Comparison of ENCODE assay signal across 23 cellular contexts in the genomic region with DNA sequence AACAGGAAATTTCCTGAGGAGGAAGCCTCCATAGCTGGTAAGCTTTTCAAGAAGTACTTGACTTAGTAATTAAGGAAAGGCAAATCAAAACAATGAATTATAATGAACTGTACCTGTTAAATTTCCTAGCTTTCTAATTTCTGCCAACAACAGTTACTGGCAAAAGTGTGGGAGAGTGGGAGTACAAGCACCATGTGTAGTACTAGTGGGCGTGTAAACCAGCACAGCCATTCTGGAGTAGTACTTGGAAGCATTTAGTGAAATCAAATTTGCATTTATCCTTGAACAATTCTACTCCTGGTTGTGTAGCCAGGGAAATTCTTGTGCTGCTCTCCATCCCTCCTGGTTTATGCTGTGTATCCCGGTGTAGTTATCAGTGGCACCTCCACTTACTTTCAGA.
"Had no signal": no experiment of that assay in that cellular context is flagged by ENCODE, and none has a peak within 500 bp of the region (broad histone marks: within the 10 kb centered on the region; RNA-seq: fewer than 3 reads in every experiment).

No MANE protein-coding gene starts in this region.

- H3K27me3 ChIP-seq: colonic mucosa had no signal

- H3K4me3 ChIP-seq: colonic mucosa, esophagus squamous epithelium, gastrocnemius medialis, heart right ventricle, left lung, lower lobe of right lung, mucosa of descending colon had no signal

- H3K27ac ChIP-seq: colonic mucosa, epithelial cell of prostate, esophagus squamous epithelium, gastrocnemius medialis, heart right ventricle, left lung, lower lobe of right lung had no signal

- H3K36me3 ChIP-seq: colonic mucosa, esophagus squamous epithelium, gastrocnemius medialis, heart right ventricle, left lung, lower lobe of right lung had no signal

- H3K9me3 ChIP-seq: colonic mucosa, esophagus squamous epithelium, gastrocnemius medialis, left lung, lower lobe of right lung, mucosa of descending colon had no signal

- ATAC-seq: effector memory CD8-positive, alpha-beta T cell; esophagus mucosa; gastrocnemius medialis; heart right ventricle; left cardiac atrium; left lung; left ventricle myocardium superior; lower lobe of right lung; mucosa of descending colon had no signal

- DNase-seq: colonic mucosa; cortex of kidney; effector CD8-positive, alpha-beta T cell; effector memory CD8-positive, alpha-beta T cell; endodermal cell; erythroblast; esophagus squamous epithelium; foreskin fibroblast; foreskin melanocyte; gastrocnemius medialis; glutamatergic neuron; head of caudate nucleus; heart right ventricle; left cardiac atrium; left lung; left ventricle myocardium superior; lower lobe of right lung; mesenchymal stem cell; midbrain; mucosa of descending colon; naive B cell had no signal

- H3K4me1 ChIP-seq: colonic mucosa, left lung, lower lobe of right lung had no signal
